ENCODE assay signal across 8 cellular contexts in the genomic region with DNA sequence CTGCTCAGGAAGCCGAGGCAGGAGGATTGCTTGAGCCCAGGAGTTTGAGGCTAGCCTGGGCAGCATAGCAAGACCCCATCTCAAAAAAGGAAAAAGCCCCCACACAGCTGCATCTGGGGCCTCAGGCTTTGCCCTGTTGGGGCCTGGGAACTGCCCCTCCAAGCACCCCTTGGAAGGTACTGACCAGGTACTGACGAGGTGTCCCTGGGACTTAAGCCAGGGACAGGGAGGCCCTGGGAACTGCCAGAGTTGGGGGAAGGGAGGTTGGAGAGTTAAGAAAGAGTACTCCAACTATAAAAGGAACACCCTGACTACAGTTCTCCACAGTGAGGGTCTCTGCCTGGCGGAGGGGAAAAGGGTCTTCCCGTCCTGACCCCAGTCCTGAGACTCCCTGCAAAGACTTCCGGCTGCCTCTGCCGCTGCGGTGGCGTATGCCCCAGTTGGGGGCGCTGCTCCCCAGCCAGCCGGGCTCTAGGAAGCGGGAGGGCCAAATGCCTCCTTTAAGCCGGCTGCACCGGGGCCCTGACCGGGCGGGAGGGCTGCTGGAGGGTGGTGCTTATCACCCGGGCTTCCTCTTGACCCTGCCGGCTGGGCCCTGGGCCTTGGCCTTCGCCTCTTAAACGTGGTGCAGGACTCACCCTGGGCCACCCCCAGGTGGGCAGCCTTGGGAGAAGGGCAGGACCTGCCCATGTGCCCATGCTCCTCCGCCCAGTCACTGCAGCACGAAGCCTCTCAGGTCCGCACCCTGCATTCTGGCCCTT. TPM values are rescaled to one million over a fixed set of nuclear protein-coding genes. Genes with fewer than 3 reads are reported as not detected.
A peak's percentile ranks its signal among the peaks of the same experiment; 100 is the strongest.
DNase-seq lines count a peak whose midpoint lies in the region; ATAC-seq and TF ChIP-seq lines count a peak whose summit lies in the region.

No MANE protein-coding gene starts in this region.

- H3K27ac Mint-ChIP-seq in activated CD4-positive, alpha-beta memory T cell treated with anti-CD3 and anti-CD28 coated beads, Interleukin-2, amount 10 ng/mL, durations not matched to agents 7 days and 5 days, result no peak overlapping the region
- H3K27ac Mint-ChIP-seq in neural crest cell (ENCODE audit: unreplicated experiment), result no peak overlapping the region

- peak; percentile 85 for TF ChIP-seq CTCF in GM12865 (IDR thresholded peaks at IDR 0.05; ENCODE audit: insufficient read depth, low read depth, low read length, missing control alignments)
- peak; percentile 65 for TF ChIP-seq CTCF in fibroblast of mammary gland (conservative IDR thresholded peaks at IDR 0.05; ENCODE audit: control insufficient read depth, insufficient read depth, low read depth, low read length)
- peak; percentile 72 for TF ChIP-seq CTCF in neural crest cell (conservative IDR thresholded peaks at IDR 0.05)
- peak in 1 of 2 experiments; percentile 24 for TF ChIP-seq CTCF in tibial artery (IDR thresholded peaks at IDR 0.05)

- POLR2A ChIA-PET in activated CD4-positive, alpha-beta memory T cell treated with anti-CD3 and anti-CD28 coated beads, Interleukin-2, amount 10 ng/mL, durations not matched to agents 7 days and 5 days (lab: Charles Lee), result interaction anchor here (1.5 kb wide), 1 partner anchor 30 kb away, joined by 7 read pairs; no protein-coding TSS in a partner anchor

- H3K27ac ChIP-seq in tibial artery, result no peak overlapping the region

- peaks cover 0 to under 1% (median 0%) of the 10 kb centered on the region in 3 donors for H3K36me3 ChIP-seq in tibial artery

- H3K27me3 Mint-ChIP-seq in activated CD4-positive, alpha-beta memory T cell treated with anti-CD3 and anti-CD28 coated beads, Interleukin-2, amount 10 ng/mL, durations not matched to agents 7 days and 5 days, result peaks cover 9% of the 10 kb centered on the region
- peaks cover 16% of the 10 kb centered on the region for H3K27me3 Mint-ChIP-seq in neural crest cell (ENCODE audit: low read depth)

- H3K9me3 Mint-ChIP-seq in activated CD4-positive, alpha-beta memory T cell treated with anti-CD3 and anti-CD28 coated beads, Interleukin-2, amount 10 ng/mL, durations not matched to agents 7 days and 5 days, result no peaks in the 10 kb centered on the region
- H3K9me3 Mint-ChIP-seq in neural crest cell, result no peaks in the 10 kb centered on the region

- ATAC-seq in GM21526 (IDR thresholded peaks at IDR 0.05; ENCODE audit: low FRiP score, unreplicated experiment), result no peak

- DNase-seq in GM12865 (ENCODE audit: low read depth), result peak; percentile 69
- DNase-seq in NCI-H146 treated with DMSO at 0.1 percent for 48 hours (lab: John Stamatoyannopoulos, UW; ENCODE audit: unreplicated experiment), result peak; percentile 3
- DNase-seq in activated CD4-positive, alpha-beta memory T cell treated with anti-CD3 and anti-CD28 coated beads, Interleukin-2, amount 10 ng/mL, durations not matched to agents 7 days and 5 days, result peak; percentile 64
- peak; percentile 40 for DNase-seq in fibroblast of mammary gland (ENCODE audit: low read depth)
- peak; percentile 70 for DNase-seq in neural crest cell (ENCODE audit: low read depth, low spot score)
- no peak for DNase-seq in tibial artery
- DNase-seq in NCI-H345 (lab: John Stamatoyannopoulos, UW), result no peak

- H3K4me1 ChIP-seq in tibial artery, result peaks cover 0 to 16% (median 3%) of the 10 kb centered on the region in 4 donors

- no peak overlapping the region for H3K4me3 Mint-ChIP-seq in activated CD4-positive, alpha-beta memory T cell treated with anti-CD3 and anti-CD28 coated beads, Interleukin-2, amount 10 ng/mL, durations not matched to agents 7 days and 5 days
- H3K4me3 Mint-ChIP-seq in neural crest cell, result no peak overlapping the region

- no peaks in the 10 kb centered on the region for H3K36me3 Mint-ChIP-seq in activated CD4-positive, alpha-beta memory T cell treated with anti-CD3 and anti-CD28 coated beads, Interleukin-2, amount 10 ng/mL, durations not matched to agents 7 days and 5 days (ENCODE audit: low read depth)
- no peaks in the 10 kb centered on the region for H3K36me3 Mint-ChIP-seq in neural crest cell (ENCODE audit: low read depth)

- no peaks in the 10 kb centered on the region for H3K4me1 Mint-ChIP-seq in activated CD4-positive, alpha-beta memory T cell treated with anti-CD3 and anti-CD28 coated beads, Interleukin-2, amount 10 ng/mL, durations not matched to agents 7 days and 5 days
- H3K4me1 Mint-ChIP-seq in neural crest cell, result peaks cover 8% of the 10 kb centered on the region

- no peaks in the 10 kb centered on the region for H3K27me3 ChIP-seq in tibial artery

- CTCF ChIA-PET in activated CD4-positive, alpha-beta memory T cell treated with anti-CD3 and anti-CD28 coated beads, Interleukin-2, amount 10 ng/mL, durations not matched to agents 7 days and 5 days (lab: Charles Lee), result interaction anchor here (0.9 to 2.5 kb wide), 7 partner anchors 16 to 129 kb away, joined by 3 to 19 read pairs (median 11); no protein-coding TSS in a partner anchor

- H3K4me3 ChIP-seq in GM12865 (ENCODE audit: low read depth, low read length) (no peak overlapping the region), fibroblast of mammary gland (ENCODE audit: control insufficient read depth, low read depth, low read length) (no peak overlapping the region), tibial artery (no peak overlapping the region)

- intact Hi-C loops in tibial artery (cut with DNase I; ENCODE audit: low total_unique reads), result no loop called here

- no peaks in the 10 kb centered on the region for H3K9me3 ChIP-seq in tibial artery

RNA-seq across cellular contexts. Expression of gene SLC30A3, which starts 12.8 kb away (rescaled TPM):
- total RNA-seq in activated CD4-positive, alpha-beta memory T cell treated with anti-CD3 and anti-CD28 coated beads, Interleukin-2, amount 10 ng/mL, durations not matched to agents 7 days and 5 days, result under 1 TPM; 0.45 TPM
- total RNA-seq in neural crest cell, result 0.48 and 0.93 TPM in 2 replicates

RNA-seq across cellular contexts. Expression of gene DNAJC5G, which starts 25.2 kb away (rescaled TPM):
- total RNA-seq in activated CD4-positive, alpha-beta memory T cell treated with anti-CD3 and anti-CD28 coated beads, Interleukin-2, amount 10 ng/mL, durations not matched to agents 7 days and 5 days, result not detected
- not detected in 2 replicates for total RNA-seq in neural crest cell

RNA-seq across cellular contexts. Expression of gene TRIM54, which starts 32.2 kb away (rescaled TPM):
- under 1 TPM in 1 of 2 experiments, not detected in 1; 0.13 TPM for total RNA-seq in activated CD4-positive, alpha-beta memory T cell treated with anti-CD3 and anti-CD28 coated beads, Interleukin-2, amount 10 ng/mL, durations not matched to agents 7 days and 5 days
- not detected in 2 replicates for total RNA-seq in neural crest cell

RNA-seq across cellular contexts. Expression of gene CAD, which starts 32.9 kb away (rescaled TPM):
- total RNA-seq in activated CD4-positive, alpha-beta memory T cell treated with anti-CD3 and anti-CD28 coated beads, Interleukin-2, amount 10 ng/mL, durations not matched to agents 7 days and 5 days, result 10 to 100 TPM; 39.7 TPM
- total RNA-seq in neural crest cell, result 117 and 127 TPM in 2 replicates

RNA-seq across cellular contexts. Expression of gene SLC5A6, which starts 38.0 kb away (rescaled TPM):
- total RNA-seq in activated CD4-positive, alpha-beta memory T cell treated with anti-CD3 and anti-CD28 coated beads, Interleukin-2, amount 10 ng/mL, durations not matched to agents 7 days and 5 days, result 10 to 100 TPM; 20.8 to 23.6 TPM
- total RNA-seq in neural crest cell, result 129 and 140 TPM in 2 replicates

Comparison
In these comparisons a context has a peak if more than half of its experiments do, and no peak if none do; other contexts are left out.
1. DNase-seq: peak in GM12865 (single experiment), NCI-H146 treated with DMSO at 0.1 percent for 48 hours (single experiment), activated CD4-positive, alpha-beta memory T cell treated with anti-CD3 and anti-CD28 coated beads, Interleukin-2, amount 10 ng/mL, durations not matched to agents 7 days and 5 days (single experiment), fibroblast of mammary gland (single experiment) and neural crest cell (single experiment); none in tibial artery (0 of 2) and NCI-H345 (single experiment).